In the genomic region with DNA sequence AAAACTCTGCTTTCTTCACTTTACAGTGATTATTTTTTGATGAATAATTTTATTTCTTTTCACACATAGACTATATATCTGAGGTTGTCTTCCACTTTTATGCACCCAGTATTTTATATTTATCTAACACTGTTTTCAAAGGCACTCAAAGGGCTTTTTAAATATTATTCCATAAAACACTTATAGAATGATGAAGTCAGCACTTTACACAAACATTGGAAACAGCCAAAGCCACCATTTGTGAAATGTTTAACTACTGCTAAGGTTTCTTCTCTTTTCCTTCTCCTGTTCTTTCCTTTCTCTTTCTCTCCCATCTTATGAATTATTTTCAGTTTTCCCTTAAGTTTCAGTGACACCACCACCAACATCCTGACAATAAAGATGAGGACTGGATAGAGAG, we compare ENCODE assay signal across 2 cellular contexts.
TF ChIP-seq lines count a peak whose summit lies in the region.

No MANE protein-coding gene starts in this region.

TF ChIP-seq in HepG2, 621 proteins besides CTCF, POLR2A, EP300 and RAD21 (continued from another document):
- TF ChIP-seq, protein P1, sequence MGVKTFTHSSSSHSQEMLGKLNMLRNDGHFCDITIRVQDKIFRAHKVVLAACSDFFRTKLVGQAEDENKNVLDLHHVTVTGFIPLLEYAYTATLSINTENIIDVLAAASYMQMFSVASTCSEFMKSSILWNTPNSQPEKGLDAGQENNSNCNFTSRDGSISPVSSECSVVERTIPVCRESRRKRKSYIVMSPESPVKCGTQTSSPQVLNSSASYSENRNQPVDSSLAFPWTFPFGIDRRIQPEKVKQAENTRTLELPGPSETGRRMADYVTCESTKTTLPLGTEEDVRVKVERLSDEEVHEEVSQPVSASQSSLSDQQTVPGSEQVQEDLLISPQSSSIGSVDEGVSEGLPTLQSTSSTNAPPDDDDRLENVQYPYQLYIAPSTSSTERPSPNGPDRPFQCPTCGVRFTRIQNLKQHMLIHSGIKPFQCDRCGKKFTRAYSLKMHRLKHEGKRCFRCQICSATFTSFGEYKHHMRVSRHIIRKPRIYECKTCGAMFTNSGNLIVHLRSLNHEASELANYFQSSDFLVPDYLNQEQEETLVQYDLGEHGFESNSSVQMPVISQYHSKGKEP (CRISPR knock-in tag; IDR thresholded peaks at IDR 0.05), result no peak

TF ChIP-seq in K562, 482 proteins besides CTCF, POLR2A, EP300 and RAD21 (continued from another document):
- no peak for TF ChIP-seq FOXP1 (CRISPR knock-in tag; IDR thresholded peaks at IDR 0.05)
